22 cellular contexts compared by ENCODE assay signal in the genomic region with DNA sequence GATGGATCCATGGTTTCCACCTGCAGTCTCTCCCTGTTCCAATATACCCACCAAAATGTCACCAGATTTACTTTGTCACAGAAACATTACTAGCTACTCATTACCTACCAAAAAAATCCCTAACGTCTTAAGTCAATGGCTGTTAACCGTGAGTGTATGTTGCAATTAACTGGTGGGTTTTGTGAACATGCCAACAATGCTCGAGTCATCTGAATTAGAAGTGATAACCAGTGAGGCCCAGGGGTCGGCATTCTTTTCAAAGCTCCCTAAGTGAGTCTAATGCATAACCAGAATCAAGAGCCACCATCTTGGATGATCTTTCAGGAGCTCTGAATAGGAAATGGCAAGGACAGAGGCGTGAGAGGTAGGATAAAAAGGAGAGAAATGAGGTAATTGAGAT.
"Had no signal": no experiment of that assay in that cellular context is flagged by ENCODE, and none has a peak within 500 bp of the region (broad histone marks: within the 10 kb centered on the region; RNA-seq: fewer than 3 reads in every experiment).

No MANE protein-coding gene starts in this region.

- H3K9me3 Mint-ChIP-seq: activated naive CD8-positive, alpha-beta T cell treated with anti-CD3 and anti-CD28 coated beads for 36 hours; stimulated activated naive B cell treated with anti-CD40 and anti-IgM and Interleukin-4, amounts not matched to agents 10 μg/mL and 1 μg/mL and 100 μg/mL, for 72 hours had no signal

- H3K4me1 Mint-ChIP-seq: activated naive CD8-positive, alpha-beta T cell treated with anti-CD3 and anti-CD28 coated beads for 36 hours; stimulated activated naive B cell treated with anti-CD40 and anti-IgM and Interleukin-4, amounts not matched to agents 10 μg/mL and 1 μg/mL and 100 μg/mL, for 72 hours had no signal

- H3K4me1 ChIP-seq: parathyroid adenoma had no signal

- H3K4me3 Mint-ChIP-seq: activated naive CD8-positive, alpha-beta T cell treated with anti-CD3 and anti-CD28 coated beads for 36 hours; natural killer cell treated with Interleukin-12 subunit alpha and Interleukin-12 subunit beta and Interleukin-15 and Interleukin-18, amount 100 ng/mL, for 72 hours; stimulated activated naive B cell treated with anti-CD40 and anti-IgM and Interleukin-4, amounts not matched to agents 10 μg/mL and 1 μg/mL and 100 μg/mL, for 72 hours; WTC11 had no signal

- H3K4me2 ChIP-seq: hepatocyte had no signal

- H3K79me2 ChIP-seq: hepatocyte, parathyroid adenoma had no signal

- ATAC-seq: natural killer cell treated with Interleukin-12 subunit alpha and Interleukin-12 subunit beta and Interleukin-15 and Interleukin-18, amount 100 ng/mL, for 72 hours; sciatic nerve; stimulated activated naive B cell treated with anti-CD40 and anti-IgM and Interleukin-4, amounts not matched to agents 10 μg/mL and 1 μg/mL and 100 μg/mL, for 72 hours; WTC11 had no signal

- H3K9ac ChIP-seq: parathyroid adenoma had no signal

- H2AFZ ChIP-seq: hepatocyte, parathyroid adenoma had no signal

- H3K4me3 ChIP-seq: hepatocyte, transverse colon, vagina had no signal

- FAIRE-seq: frontal cortex had no signal

- H3K27me3 Mint-ChIP-seq: natural killer cell treated with Interleukin-12 subunit alpha and Interleukin-12 subunit beta and Interleukin-15 and Interleukin-18, amount 100 ng/mL, for 72 hours; stimulated activated naive B cell treated with anti-CD40 and anti-IgM and Interleukin-4, amounts not matched to agents 10 μg/mL and 1 μg/mL and 100 μg/mL, for 72 hours had no signal

- H3K36me3 Mint-ChIP-seq: activated naive CD8-positive, alpha-beta T cell treated with anti-CD3 and anti-CD28 coated beads for 36 hours; natural killer cell treated with Interleukin-12 subunit alpha and Interleukin-12 subunit beta and Interleukin-15 and Interleukin-18, amount 100 ng/mL, for 72 hours; stimulated activated naive B cell treated with anti-CD40 and anti-IgM and Interleukin-4, amounts not matched to agents 10 μg/mL and 1 μg/mL and 100 μg/mL, for 72 hours; WTC11 had no signal

- H3K27me3 ChIP-seq: hepatocyte, neutrophil, transverse colon, vagina had no signal

- DNase-seq: activated CD4-positive, alpha-beta T cell treated with anti-CD3 and anti-CD28 coated beads, Interleukin-2, amount 50 U/mL, for 4 hours; activated CD8-positive, alpha-beta memory T cell treated with anti-CD3 and anti-CD28 coated beads for 24 hours; activated CD8-positive, alpha-beta memory T cell treated with anti-CD3 and anti-CD28 coated beads, Interleukin-2, amount 50 U/mL, for 4 hours; activated naive CD4-positive, alpha-beta T cell treated with Interleukin-2 at 50 U/mL for 16 hours; activated naive CD8-positive, alpha-beta T cell treated with anti-CD3 and anti-CD28 coated beads for 36 hours; activated T-cell treated with anti-CD3 and anti-CD28 coated beads, Interleukin-2, amount 50 U/mL, for 48 hours; amniotic stem cell; glutamatergic neuron; left cardiac atrium; stimulated activated CD4-positive, alpha-beta T cell treated with anti-CD3 and anti-CD28 coated beads, Interleukin-2, amount 100 ng/mL, for 48 hours; stimulated activated CD8-positive, alpha-beta memory T cell treated with anti-CD3 and anti-CD28 coated beads, Interleukin-4, amount 100 ng/mL, for 48 hours; stimulated activated naive B cell treated with anti-CD40 and anti-IgM and Interleukin-4, amounts not matched to agents 10 μg/mL and 1 μg/mL and 100 μg/mL, for 72 hours; T-helper 9 cell; transverse colon had no signal

- H3K27ac ChIP-seq: neutrophil, parathyroid adenoma, transverse colon, vagina had no signal

- H3K9me3 ChIP-seq: neutrophil, transverse colon, vagina had no signal

- H3K36me3 ChIP-seq: neutrophil, transverse colon, vagina had no signal
